Comparison of ENCODE assay signal across 26 cellular contexts in genomic region chr4:123579961-123580360, GRCh38.
"Had no signal": no experiment of that assay in that cellular context is flagged by ENCODE, and none has a peak within 500 bp of the region (broad histone marks: within the 10 kb centered on the region; RNA-seq: fewer than 3 reads in every experiment).

No MANE protein-coding gene starts in this region.

- H3K27ac ChIP-seq: left lung, lower lobe of right lung, neural progenitor cell, neutrophil, ovary, skin epidermis, suprapubic skin, thoracic aorta, tibial nerve, uterus had no signal

- H3K4me1 ChIP-seq: left lung, lower lobe of right lung, tibial nerve, uterus had no signal

- H3K4me2 ChIP-seq: neural progenitor cell had no signal

- H3K36me3 ChIP-seq: left lung, lower lobe of right lung, neural progenitor cell, neutrophil, ovary, suprapubic skin, thoracic aorta, tibial nerve, uterus had no signal

- ATAC-seq: left colon; left lung; lower lobe of right lung; natural killer cell; right cardiac atrium; sciatic nerve; stimulated activated effector memory CD8-positive, alpha-beta T cell treated with anti-CD3 and anti-CD28 coated beads, Interleukin-12 subunit alpha, Interleukin-12 subunit beta, amount 100 ng/mL, for 72 hours had no signal

- H3K9me3 ChIP-seq: neutrophil, suprapubic skin, uterus had no signal

- H3K4me3 ChIP-seq: left lung, lower lobe of right lung, neural progenitor cell, ovary, skin epidermis, suprapubic skin, thoracic aorta, tibial nerve, uterus had no signal

- DNase-seq: hippocampal formation; kidney; left colon; left lung; lower lobe of right lung; mesendoderm; naive B cell; natural killer cell; nephron progenitor cell; occipital lobe; ovary; retina; right cardiac atrium; stimulated activated CD4-positive, alpha-beta T cell treated with anti-CD3 and anti-CD28 coated beads, Interleukin-12 subunit alpha, Interleukin-12 subunit beta, amount 100 ng/mL, for 4 hours; stimulated activated CD4-positive, alpha-beta T cell treated with anti-CD3 and anti-CD28 coated beads, Interleukin-15, amount 100 ng/mL, for 24 hours; stimulated activated CD4-positive, alpha-beta T cell treated with anti-CD3 and anti-CD28 coated beads, Interleukin-4, amount 100 ng/mL, for 24 hours; stimulated activated naive CD4-positive, alpha-beta T cell; uterus had no signal

- H3K27me3 ChIP-seq: left lung, neural progenitor cell, neutrophil, ovary, suprapubic skin, tibial nerve, uterus had no signal

- H3K9ac ChIP-seq: neural progenitor cell had no signal

- H2AFZ ChIP-seq: neural progenitor cell had no signal
